1 cellular context compared by ENCODE assay signal in the genomic region with DNA sequence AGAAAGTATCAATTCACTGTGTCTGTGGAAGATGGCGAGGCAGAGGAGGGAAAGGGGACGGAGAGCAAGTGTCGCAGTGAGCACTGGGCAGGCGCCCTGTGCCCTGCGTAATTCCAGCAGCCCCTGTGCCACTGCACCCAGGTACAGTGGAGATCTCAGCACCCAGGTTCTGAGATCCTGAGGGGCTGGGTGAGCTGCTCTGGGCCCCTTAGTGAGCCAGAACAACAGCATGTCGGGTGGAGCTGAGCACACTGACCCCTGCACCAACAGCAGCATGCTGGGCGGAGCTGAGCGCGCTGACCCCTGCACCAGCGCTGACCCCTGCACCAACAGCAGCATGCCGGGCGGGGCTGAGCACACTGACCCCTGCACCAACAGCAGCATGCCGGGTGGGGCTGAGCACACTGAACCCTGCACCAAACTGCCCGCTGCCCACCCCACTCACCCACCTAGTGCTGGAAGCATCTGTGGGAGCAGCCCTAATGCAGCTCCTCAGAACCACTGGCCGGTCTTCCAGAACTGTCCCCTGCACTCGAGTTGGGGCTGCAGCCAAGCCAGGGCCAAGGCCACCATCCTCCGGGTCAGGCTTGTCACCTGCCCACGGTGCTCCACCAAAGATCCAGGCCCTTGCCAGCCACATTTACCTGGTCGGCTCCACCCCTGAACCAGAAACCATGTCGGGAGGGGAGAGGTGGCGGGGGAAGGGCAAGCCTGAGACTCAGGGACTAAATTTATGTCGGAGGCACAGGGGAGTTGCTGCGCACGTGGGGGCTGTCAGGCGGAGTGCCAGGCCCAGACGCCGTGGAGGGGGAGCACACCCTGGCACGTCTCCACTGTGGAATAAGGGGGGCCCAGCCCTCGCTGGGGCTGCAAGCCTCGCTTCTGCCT.
TF ChIP-seq lines count a peak whose summit lies in the region.

No MANE protein-coding gene starts in this region.

TF ChIP-seq in HepG2, 621 proteins besides CTCF, POLR2A, EP300 and RAD21 (continued from another document and continues in another):
- TF ChIP-seq, protein P1, sequence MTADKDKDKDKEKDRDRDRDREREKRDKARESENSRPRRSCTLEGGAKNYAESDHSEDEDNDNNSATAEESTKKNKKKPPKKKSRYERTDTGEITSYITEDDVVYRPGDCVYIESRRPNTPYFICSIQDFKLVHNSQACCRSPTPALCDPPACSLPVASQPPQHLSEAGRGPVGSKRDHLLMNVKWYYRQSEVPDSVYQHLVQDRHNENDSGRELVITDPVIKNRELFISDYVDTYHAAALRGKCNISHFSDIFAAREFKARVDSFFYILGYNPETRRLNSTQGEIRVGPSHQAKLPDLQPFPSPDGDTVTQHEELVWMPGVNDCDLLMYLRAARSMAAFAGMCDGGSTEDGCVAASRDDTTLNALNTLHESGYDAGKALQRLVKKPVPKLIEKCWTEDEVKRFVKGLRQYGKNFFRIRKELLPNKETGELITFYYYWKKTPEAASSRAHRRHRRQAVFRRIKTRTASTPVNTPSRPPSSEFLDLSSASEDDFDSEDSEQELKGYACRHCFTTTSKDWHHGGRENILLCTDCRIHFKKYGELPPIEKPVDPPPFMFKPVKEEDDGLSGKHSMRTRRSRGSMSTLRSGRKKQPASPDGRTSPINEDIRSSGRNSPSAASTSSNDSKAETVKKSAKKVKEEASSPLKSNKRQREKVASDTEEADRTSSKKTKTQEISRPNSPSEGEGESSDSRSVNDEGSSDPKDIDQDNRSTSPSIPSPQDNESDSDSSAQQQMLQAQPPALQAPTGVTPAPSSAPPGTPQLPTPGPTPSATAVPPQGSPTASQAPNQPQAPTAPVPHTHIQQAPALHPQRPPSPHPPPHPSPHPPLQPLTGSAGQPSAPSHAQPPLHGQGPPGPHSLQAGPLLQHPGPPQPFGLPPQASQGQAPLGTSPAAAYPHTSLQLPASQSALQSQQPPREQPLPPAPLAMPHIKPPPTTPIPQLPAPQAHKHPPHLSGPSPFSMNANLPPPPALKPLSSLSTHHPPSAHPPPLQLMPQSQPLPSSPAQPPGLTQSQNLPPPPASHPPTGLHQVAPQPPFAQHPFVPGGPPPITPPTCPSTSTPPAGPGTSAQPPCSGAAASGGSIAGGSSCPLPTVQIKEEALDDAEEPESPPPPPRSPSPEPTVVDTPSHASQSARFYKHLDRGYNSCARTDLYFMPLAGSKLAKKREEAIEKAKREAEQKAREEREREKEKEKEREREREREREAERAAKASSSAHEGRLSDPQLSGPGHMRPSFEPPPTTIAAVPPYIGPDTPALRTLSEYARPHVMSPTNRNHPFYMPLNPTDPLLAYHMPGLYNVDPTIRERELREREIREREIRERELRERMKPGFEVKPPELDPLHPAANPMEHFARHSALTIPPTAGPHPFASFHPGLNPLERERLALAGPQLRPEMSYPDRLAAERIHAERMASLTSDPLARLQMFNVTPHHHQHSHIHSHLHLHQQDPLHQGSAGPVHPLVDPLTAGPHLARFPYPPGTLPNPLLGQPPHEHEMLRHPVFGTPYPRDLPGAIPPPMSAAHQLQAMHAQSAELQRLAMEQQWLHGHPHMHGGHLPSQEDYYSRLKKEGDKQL (CRISPR knock-in tag; IDR thresholded peaks at IDR 0.05; ENCODE audit: low read depth), result 0 out of 2 replicates have a peak, but pooled peaks have one; percentile 41
- TF ChIP-seq SOX13 (IDR thresholded peaks at IDR 0.05) (no peak; the same call in 1 of the 2 replicates), SOX13 (CRISPR knock-in tag; conservative IDR thresholded peaks at IDR 0.05 in 1 of 2, IDR thresholded peaks at IDR 0.05 in 1 of 2) (0 out of 4 replicates have a peak, but pooled peaks of 1 of the 2 experiments have one; percentile 30), HDAC2 (CRISPR knock-in tag; IDR thresholded peaks at IDR 0.05) (peak; percentile 74), IRX3 (CRISPR knock-in tag; IDR thresholded peaks at IDR 0.05; ENCODE audit: borderline replicate concordance, low read depth) (no peak), ZNF354B (CRISPR knock-in tag; IDR thresholded peaks at IDR 0.05) (0 out of 2 replicates have a peak, but pooled peaks have one; percentile 37), ZSCAN20 (CRISPR knock-in tag; IDR thresholded peaks at IDR 0.05; ENCODE audit: borderline replicate concordance) (no peak), YY1 (IDR thresholded peaks at IDR 0.05; ENCODE audit: insufficient read depth, insufficient replicate concordance, low read depth, low read length) (peak; percentile 21), CEBPG (CRISPR knock-in tag; IDR thresholded peaks at IDR 0.05) (no peak), RAD51 (IDR thresholded peaks at IDR 0.05; ENCODE audit: borderline replicate concordance) (no peak), ZSCAN21 (CRISPR knock-in tag; IDR thresholded peaks at IDR 0.05; ENCODE audit: borderline replicate concordance) (peak; percentile 62; the same call in 1 of the 2 replicates), MIXL1 (CRISPR knock-in tag; IDR thresholded peaks at IDR 0.05) (no peak), KLF15 (CRISPR knock-in tag; IDR thresholded peaks at IDR 0.05; ENCODE audit: borderline replicate concordance) (no peak), ZMYM2 (CRISPR knock-in tag; IDR thresholded peaks at IDR 0.05) (peak; percentile 68), ZNF451 (CRISPR knock-in tag; IDR thresholded peaks at IDR 0.05) (peak; percentile 93), KAT8 (CRISPR knock-in tag; IDR thresholded peaks at IDR 0.05) (no peak), BCL3 (CRISPR knock-in tag; IDR thresholded peaks at IDR 0.05) (peak; percentile 27), SMARCE1 (IDR thresholded peaks at IDR 0.05; ENCODE audit: borderline replicate concordance) (no peak), HMG20A (CRISPR knock-in tag; IDR thresholded peaks at IDR 0.05; ENCODE audit: borderline replicate concordance) (no peak), SAP130 (CRISPR knock-in tag; IDR thresholded peaks at IDR 0.05; ENCODE audit: low read depth) (peak; percentile 57), BORCS8-MEF2B (CRISPR knock-in tag; IDR thresholded peaks at IDR 0.05) (peak; percentile 74), ZEB1 (IDR thresholded peaks at IDR 0.05; ENCODE audit: insufficient replicate concordance, low read depth) (peak; percentile 34), NRL (CRISPR knock-in tag; IDR thresholded peaks at IDR 0.05; ENCODE audit: borderline replicate concordance) (no peak; the same call in 1 of the 2 replicates), RFX1 (IDR thresholded peaks at IDR 0.05) (no peak), HMG20B (CRISPR knock-in tag; conservative IDR thresholded peaks at IDR 0.05) (no peak), HOXA3 (CRISPR knock-in tag; IDR thresholded peaks at IDR 0.05) (peak; percentile 74), RBM39 (IDR thresholded peaks at IDR 0.05; ENCODE audit: low read depth, low read length, poor library complexity, severe bottlenecking) (no peak), ESRRA (CRISPR knock-in tag; IDR thresholded peaks at IDR 0.05; ENCODE audit: low read depth) (peak; percentile 73; the same call in 1 of the 2 replicates), ZBTB3 (CRISPR knock-in tag; IDR thresholded peaks at IDR 0.05; ENCODE audit: borderline replicate concordance, low read depth) (0 out of 2 replicates have a peak, but pooled peaks have one; percentile 29), MLLT10 (CRISPR knock-in tag; IDR thresholded peaks at IDR 0.05) (no peak), NFRKB (IDR thresholded peaks at IDR 0.05) (no peak), FOXA1 (IDR thresholded peaks at IDR 0.05) (no peak), FOXA1 (CRISPR knock-in tag; IDR thresholded peaks at IDR 0.05) (0 out of 2 replicates have a peak, but pooled peaks have one; percentile 11), ZNF616 (CRISPR knock-in tag; IDR thresholded peaks at IDR 0.05; ENCODE audit: low read depth) (no peak), SAFB2 (CRISPR knock-in tag; IDR thresholded peaks at IDR 0.05; ENCODE audit: borderline replicate concordance, low read depth) (no peak), CBX2 (IDR thresholded peaks at IDR 0.05; ENCODE audit: low read depth, low read length) (no peak), CBX2 (CRISPR knock-in tag; IDR thresholded peaks at IDR 0.05; ENCODE audit: low read depth) (0 out of 2 replicates have a peak, but pooled peaks have one; percentile 60), ZNF441 (CRISPR knock-in tag; IDR thresholded peaks at IDR 0.05; ENCODE audit: borderline replicate concordance) (peak; percentile 68; the same call in 1 of the 2 replicates), ZNF160 (CRISPR knock-in tag; IDR thresholded peaks at IDR 0.05) (no peak), FOXO4 (CRISPR knock-in tag; conservative IDR thresholded peaks at IDR 0.05) (no peak), TFAP4 (IDR thresholded peaks at IDR 0.05; ENCODE audit: borderline replicate concordance, low read depth) (peak; percentile 67; the same call in 1 of the 2 replicates), ZNF737 (CRISPR knock-in tag; IDR thresholded peaks at IDR 0.05; ENCODE audit: borderline replicate concordance) (no peak; the same call in 1 of the 2 replicates), SRSF9 (IDR thresholded peaks at IDR 0.05; ENCODE audit: borderline replicate concordance, insufficient read depth, low read depth, low read length, poor library complexity, severe bottlenecking) (no peak), RBFOX2 (IDR thresholded peaks at IDR 0.05; ENCODE audit: low read depth, low read length) (no peak; the same call in 1 of the 2 replicates)
- TF ChIP-seq, protein P2, sequence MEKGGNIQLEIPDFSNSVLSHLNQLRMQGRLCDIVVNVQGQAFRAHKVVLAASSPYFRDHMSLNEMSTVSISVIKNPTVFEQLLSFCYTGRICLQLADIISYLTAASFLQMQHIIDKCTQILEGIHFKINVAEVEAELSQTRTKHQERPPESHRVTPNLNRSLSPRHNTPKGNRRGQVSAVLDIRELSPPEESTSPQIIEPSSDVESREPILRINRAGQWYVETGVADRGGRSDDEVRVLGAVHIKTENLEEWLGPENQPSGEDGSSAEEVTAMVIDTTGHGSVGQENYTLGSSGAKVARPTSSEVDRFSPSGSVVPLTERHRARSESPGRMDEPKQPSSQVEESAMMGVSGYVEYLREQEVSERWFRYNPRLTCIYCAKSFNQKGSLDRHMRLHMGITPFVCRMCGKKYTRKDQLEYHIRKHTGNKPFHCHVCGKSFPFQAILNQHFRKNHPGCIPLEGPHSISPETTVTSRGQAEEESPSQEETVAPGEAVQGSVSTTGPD (CRISPR knock-in tag; IDR thresholded peaks at IDR 0.05), result peak; percentile 85; the same call in 1 of the 2 replicates
- TF ChIP-seq, protein P3, sequence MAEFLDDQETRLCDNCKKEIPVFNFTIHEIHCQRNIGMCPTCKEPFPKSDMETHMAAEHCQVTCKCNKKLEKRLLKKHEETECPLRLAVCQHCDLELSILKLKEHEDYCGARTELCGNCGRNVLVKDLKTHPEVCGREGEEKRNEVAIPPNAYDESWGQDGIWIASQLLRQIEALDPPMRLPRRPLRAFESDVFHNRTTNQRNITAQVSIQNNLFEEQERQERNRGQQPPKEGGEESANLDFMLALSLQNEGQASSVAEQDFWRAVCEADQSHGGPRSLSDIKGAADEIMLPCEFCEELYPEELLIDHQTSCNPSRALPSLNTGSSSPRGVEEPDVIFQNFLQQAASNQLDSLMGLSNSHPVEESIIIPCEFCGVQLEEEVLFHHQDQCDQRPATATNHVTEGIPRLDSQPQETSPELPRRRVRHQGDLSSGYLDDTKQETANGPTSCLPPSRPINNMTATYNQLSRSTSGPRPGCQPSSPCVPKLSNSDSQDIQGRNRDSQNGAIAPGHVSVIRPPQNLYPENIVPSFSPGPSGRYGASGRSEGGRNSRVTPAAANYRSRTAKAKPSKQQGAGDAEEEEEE (CRISPR knock-in tag; IDR thresholded peaks at IDR 0.05; ENCODE audit: borderline replicate concordance), result 0 out of 2 replicates have a peak, but pooled peaks have one; percentile 92
- TF ChIP-seq, protein P4, sequence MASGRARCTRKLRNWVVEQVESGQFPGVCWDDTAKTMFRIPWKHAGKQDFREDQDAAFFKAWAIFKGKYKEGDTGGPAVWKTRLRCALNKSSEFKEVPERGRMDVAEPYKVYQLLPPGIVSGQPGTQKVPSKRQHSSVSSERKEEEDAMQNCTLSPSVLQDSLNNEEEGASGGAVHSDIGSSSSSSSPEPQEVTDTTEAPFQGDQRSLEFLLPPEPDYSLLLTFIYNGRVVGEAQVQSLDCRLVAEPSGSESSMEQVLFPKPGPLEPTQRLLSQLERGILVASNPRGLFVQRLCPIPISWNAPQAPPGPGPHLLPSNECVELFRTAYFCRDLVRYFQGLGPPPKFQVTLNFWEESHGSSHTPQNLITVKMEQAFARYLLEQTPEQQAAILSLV (CRISPR knock-in tag; IDR thresholded peaks at IDR 0.05; ENCODE audit: borderline replicate concordance), result no peak
